In the genomic region with DNA sequence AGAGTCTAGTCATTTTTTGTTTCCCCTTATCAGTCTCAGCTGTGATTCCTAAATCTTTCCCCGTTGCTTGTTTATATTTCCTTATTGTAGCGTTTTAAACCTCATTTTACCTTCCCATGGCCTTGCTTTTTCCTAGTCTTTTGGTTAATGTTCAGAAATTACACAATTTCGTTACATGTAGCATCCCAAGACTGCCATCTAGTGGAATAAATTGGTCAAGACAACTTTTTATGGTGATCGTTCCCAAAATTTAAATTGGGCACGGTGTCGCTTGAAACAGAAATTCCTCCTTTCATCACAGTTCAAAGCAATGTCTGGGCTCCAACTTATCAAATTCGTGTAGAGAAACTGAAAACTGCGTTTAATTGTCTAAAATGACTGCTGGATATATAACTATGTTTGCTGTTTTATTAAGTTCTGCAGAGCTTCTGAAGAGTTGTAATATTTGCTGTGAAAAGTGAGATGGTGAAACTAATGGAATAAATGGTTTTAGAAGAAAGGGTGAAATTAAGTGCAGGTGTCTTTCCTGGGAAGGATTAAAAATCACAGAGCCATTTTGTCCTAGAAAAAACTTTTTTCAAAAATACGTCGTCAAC, we compare ENCODE assay signal across 8 cellular contexts.
DNase-seq lines count a peak whose midpoint lies in the region; ATAC-seq, FAIRE-seq and TF ChIP-seq lines count a peak whose summit lies in the region.

No MANE protein-coding gene starts in this region.

- H3K9me3 Mint-ChIP-seq in CD14-positive monocyte = no peaks in the 10 kb centered on the region

- no peak overlapping the region for H3K9ac ChIP-seq in skeletal muscle satellite cell (ENCODE audit: low read depth, low read length)

- peaks cover 0 to 3% (median 0%) of the 10 kb centered on the region in 3 donors for H3K27me3 Mint-ChIP-seq in CD14-positive monocyte (ENCODE audit: low read depth in 3 of 3)

- intact Hi-C loops in CD14-positive monocyte (cut with micrococcal nuclease) = no loop called here

- no peak for DNase-seq in CD14-positive monocyte (ENCODE audit: low spot score)
- no peak for DNase-seq in GM18507 (ENCODE audit: extremely low spot score, insufficient read length, low read depth)
- DNase-seq in NAMALWA (ENCODE audit: low spot score) = peak; percentile 88
- peak; percentile 38 for DNase-seq in SKM-1 treated with dmso at 0.1 percent for 144 hours (lab: John Stamatoyannopoulos, UW; ENCODE audit: unreplicated experiment)
- DNase-seq in frontal cortex (ENCODE audit: low spot score in 2 of 2) = peak in 1 of 2 donors; percentile 2

- no peaks in the 10 kb centered on the region for H3K9me3 ChIP-seq in skeletal muscle satellite cell (replicated peaks; ENCODE audit: low read length)

- no peaks in the 10 kb centered on the region for H3K36me3 ChIP-seq in skeletal muscle satellite cell (ENCODE audit: insufficient read depth, low read length)

- TF ChIP-seq CTCF in CD14-positive monocyte (IDR thresholded peaks at IDR 0.05) = peak; percentile 80

- ATAC-seq in HG02642 (IDR thresholded peaks at IDR 0.05; ENCODE audit: poor library complexity, unreplicated experiment) (no peak), GM21381 (IDR thresholded peaks at IDR 0.05; ENCODE audit: unreplicated experiment) (no peak)

- no peaks in the 10 kb centered on the region for H3K36me3 Mint-ChIP-seq in CD14-positive monocyte

- peak overlapping the region; percentile 17 for H3K4me3 ChIP-seq in skeletal muscle satellite cell (ENCODE audit: low read length)

- peaks cover 15% of the 10 kb centered on the region for H3K4me1 Mint-ChIP-seq in CD14-positive monocyte

- FAIRE-seq in GM18507 (lab: Jason Lieb, UNC) (peak; percentile 77), frontal cortex (lab: Jason Lieb, UNC) (peak; percentile 67)

- H3K4me2 ChIP-seq in skeletal muscle satellite cell (ENCODE audit: low read length) = peak overlapping the region; percentile 75

- no peak overlapping the region for H3K27ac Mint-ChIP-seq in CD14-positive monocyte

- no peaks in the 10 kb centered on the region for H3K27me3 ChIP-seq in skeletal muscle satellite cell (ENCODE audit: control insufficient read depth, insufficient read depth, low read length)

- peak overlapping the region in 1 of 2 donors; percentile 54 for H3K4me3 Mint-ChIP-seq in CD14-positive monocyte

- peaks cover 3% of the 10 kb centered on the region for H3K4me1 ChIP-seq in skeletal muscle satellite cell (ENCODE audit: control insufficient read depth, insufficient read depth, low read length)

Comparison
In these comparisons a context has a peak if more than half of its experiments do, and no peak if none do; other contexts are left out.
1. DNase-seq: peak in NAMALWA (single experiment) and SKM-1 treated with dmso at 0.1 percent for 144 hours (single experiment); none in CD14-positive monocyte (single experiment) and GM18507 (single experiment).